Comparison of ENCODE assay signal across 12 cellular contexts in genomic region chr2:151422917-151423439, GRCh38.
A peak's percentile ranks its signal among the peaks of the same experiment; 100 is the strongest.
DNase-seq lines count a peak whose midpoint lies in the region; ATAC-seq lines count a peak whose summit lies in the region.
"Had no signal": no experiment of that assay in that cellular context is flagged by ENCODE, and none has a peak within 500 bp of the region (broad histone marks: within the 10 kb centered on the region; RNA-seq: fewer than 3 reads in every experiment).

No MANE protein-coding gene starts in this region.

- H3K9me3 Mint-ChIP-seq in effector memory CD8-positive, alpha-beta T cell: no peaks in the 10 kb centered on the region

- H3K27me3 Mint-ChIP-seq in effector memory CD8-positive, alpha-beta T cell: no peaks in the 10 kb centered on the region

- peaks cover 19 to 30% of the 10 kb centered on the region in 2 donors for H3K4me1 Mint-ChIP-seq in effector memory CD8-positive, alpha-beta T cell (ENCODE audit: low read depth in 2 of 2)

- peak overlapping the region; percentile 90 to 92 for H3K27ac Mint-ChIP-seq in effector memory CD8-positive, alpha-beta T cell

- DNase-seq in effector memory CD8-positive, alpha-beta T cell: no peak
- DNase-seq in RKO (ENCODE audit: low spot score) (no peak), NCI-H1092 treated with DMSO at 0.1 percent for 48 hours (lab: John Stamatoyannopoulos, UW) (no peak), DMS153 treated with DMSO at 0.1 percent for 48 hours (lab: John Stamatoyannopoulos, UW; ENCODE audit: unreplicated experiment) (no peak)
- DNase-seq: activated CD4-positive, CD25-positive, alpha-beta regulatory T cell treated with anti-CD3 and anti-CD28 coated beads, Interleukin-2, amount 50 U/mL, for 72 hours; GF-D8; NK-92 treated with Interleukin-12 subunit alpha and Interleukin-12 subunit beta, amount 100 ng/mL, for 24 hours; stimulated activated CD4-positive, alpha-beta T cell treated with anti-CD3 and anti-CD28 coated beads, Interleukin-4, amount 100 ng/mL, for 1 hour had no signal

- ATAC-seq in GM18867 (IDR thresholded peaks at IDR 0.05; ENCODE audit: unreplicated experiment): peak; percentile 94
- ATAC-seq in GM21515 (IDR thresholded peaks at IDR 0.05; ENCODE audit: unreplicated experiment): peak; percentile 76
- peak; percentile 73 for ATAC-seq in HG03196 (IDR thresholded peaks at IDR 0.05; ENCODE audit: unreplicated experiment)
- no peak for ATAC-seq in effector memory CD8-positive, alpha-beta T cell (replicated peaks)
- ATAC-seq: HepG2 had no signal

- peak overlapping the region in 1 of 2 donors; percentile 20 for H3K4me3 Mint-ChIP-seq in effector memory CD8-positive, alpha-beta T cell

- peaks cover 87% of the 10 kb centered on the region for H3K36me3 Mint-ChIP-seq in effector memory CD8-positive, alpha-beta T cell (ENCODE audit: insufficient read depth)
